In genomic region chr10:77700086-77700485, GRCh38 we compare ENCODE assay signal across 18 cellular contexts.
DNase-seq lines count a peak whose midpoint lies in the region; ATAC-seq and TF ChIP-seq lines count a peak whose summit lies in the region.
"Had no signal": no experiment of that assay in that cellular context is flagged by ENCODE, and none has a peak within 500 bp of the region (broad histone marks: within the 10 kb centered on the region; RNA-seq: fewer than 3 reads in every experiment).

No MANE protein-coding gene starts in this region.

- H3K9me3 Mint-ChIP-seq in MCF 10A (ENCODE audit: unreplicated experiment) = no peaks in the 10 kb centered on the region
- H3K9me3 Mint-ChIP-seq in activated CD4-positive, alpha-beta T cell treated with anti-CD3 and anti-CD28 coated beads, Interleukin-2, amount 10 ng/mL, durations not matched to agents 7 days and 5 days = no peaks in the 10 kb centered on the region
- H3K9me3 Mint-ChIP-seq: CD4-positive, alpha-beta T cell; HFFc6 had no signal

- no peaks in the 10 kb centered on the region for H3K36me3 ChIP-seq in mammary epithelial cell (ENCODE audit: insufficient read depth, low read length)
- no peaks in the 10 kb centered on the region for H3K36me3 ChIP-seq in PC-3 (ENCODE audit: low read depth, low read length)
- H3K36me3 ChIP-seq: HAP-1 had no signal

- TF ChIP-seq CTCF in MCF 10A (IDR thresholded peaks at IDR 0.05; ENCODE audit: unreplicated experiment) (no peak), mammary epithelial cell (conservative IDR thresholded peaks at IDR 0.05 in 1 of 2, IDR thresholded peaks at IDR 0.05 in 1 of 2; ENCODE audit: extremely low read depth in 1 of 2, insufficient read depth in 1 of 2, low read depth in 1 of 2, low read length in 2 of 2) (no peak), PC-3 (conservative IDR thresholded peaks at IDR 0.05; ENCODE audit: low read depth, low read length) (no peak), epithelial cell of esophagus (IDR thresholded peaks at IDR 0.05; ENCODE audit: insufficient read depth, low read depth, low read length, missing control alignments) (no peak)

- DNase-seq in MCF 10A (ENCODE audit: unreplicated experiment) = peak; percentile 45
- DNase-seq in mammary epithelial cell = no peak
- peak; percentile 97 for DNase-seq in PC-3
- DNase-seq in epithelial cell of esophagus (ENCODE audit: low read depth) = peak; percentile 16
- DNase-seq in HPDE6-E6E7 (ENCODE audit: extremely low spot score) = no peak
- no peak for DNase-seq in activated CD4-positive, alpha-beta T cell treated with anti-CD3 and anti-CD28 coated beads, Interleukin-2, amount 10 ng/mL, durations not matched to agents 7 days and 5 days
- DNase-seq: 8988T; ACHN; C1 segment of cervical spinal cord; CD4-positive, alpha-beta T cell; DMS79 treated with DMSO at 0.1 percent for 48 hours; EL; HFFc6; IMR-90 had no signal

- no peaks in the 10 kb centered on the region for H3F3A ChIP-seq in PC-3 (ENCODE audit: low read length, unreplicated experiment)

- dilution Hi-C loops in mammary epithelial cell (cut with HindIII; ENCODE audit: low sequenced_read_pairs) = no loop called here

- BruUV-seq in MCF 10A (replicated peaks; lab: Mats Ljungman, UMichigan) (no TSS peak), mammary epithelial cell (replicated peaks; lab: Mats Ljungman, UMichigan) (no TSS peak), PC-3 (replicated peaks; lab: Mats Ljungman, UMichigan) (no TSS peak)

- H3K4me2 ChIP-seq in mammary epithelial cell (ENCODE audit: insufficient read depth, low read depth, low read length) (no peak overlapping the region), PC-3 (ENCODE audit: low read length) (peak overlapping the region; percentile 15; the same call in 1 of the 2 replicates)

- H3K36me3 Mint-ChIP-seq in MCF 10A (ENCODE audit: insufficient read depth, unreplicated experiment) = peaks cover 9% of the 10 kb centered on the region
- no peaks in the 10 kb centered on the region for H3K36me3 Mint-ChIP-seq in activated CD4-positive, alpha-beta T cell treated with anti-CD3 and anti-CD28 coated beads, Interleukin-2, amount 10 ng/mL, durations not matched to agents 7 days and 5 days (ENCODE audit: low read depth)

- intact Hi-C loops in MCF 10A (cut with micrococcal nuclease) = no loop called here
- intact Hi-C loops in mammary epithelial cell (cut with micrococcal nuclease) = no loop called here
- intact Hi-C loops in PC-3 (cut with micrococcal nuclease) = no loop called here

- H3K4me1 ChIP-seq in mammary epithelial cell (ENCODE audit: insufficient read depth, low read length) = peaks cover 15% of the 10 kb centered on the region
- H3K4me1 ChIP-seq in PC-3 (ENCODE audit: insufficient read depth, low read length) = peaks cover 25% of the 10 kb centered on the region
- H3K4me1 ChIP-seq: HAP-1 had no signal

- H3K9me2 ChIP-seq in PC-3 (replicated peaks; ENCODE audit: low read length) = no peaks in the 10 kb centered on the region

- POLR2A ChIA-PET in MCF 10A (lab: Yijun Ruan, JAX) (interaction anchor here (0.6 to 1.4 kb wide), 6 partner anchors 11 to 307 kb away, joined by 3 to 6 read pairs (median 3); no protein-coding TSS in a partner anchor), PC-3 (lab: Charles Lee; ENCODE audit: unreplicated experiment) (no interaction called here)
- POLR2A ChIA-PET in activated CD4-positive, alpha-beta T cell treated with anti-CD3 and anti-CD28 coated beads, Interleukin-2, amount 10 ng/mL, durations not matched to agents 7 days and 5 days (lab: Charles Lee) = no interaction called here

- H3K27ac ChIP-seq in mammary epithelial cell (ENCODE audit: insufficient read depth, low read depth, low read length) = no peak overlapping the region
- no peak overlapping the region for H3K27ac ChIP-seq in PC-3 (ENCODE audit: low read length)
- H3K27ac ChIP-seq: HL-60 had no signal

- H3K79me2 ChIP-seq in mammary epithelial cell (ENCODE audit: insufficient read depth, low read length) (no peaks in the 10 kb centered on the region), PC-3 (ENCODE audit: low read length) (no peaks in the 10 kb centered on the region)

- no peak overlapping the region for H3K27ac Mint-ChIP-seq in MCF 10A (ENCODE audit: low read depth, unreplicated experiment)
- H3K27ac Mint-ChIP-seq in activated CD4-positive, alpha-beta T cell treated with anti-CD3 and anti-CD28 coated beads, Interleukin-2, amount 10 ng/mL, durations not matched to agents 7 days and 5 days = no peak overlapping the region
- H3K27ac Mint-ChIP-seq: B cell; CD4-positive, alpha-beta T cell; HFFc6 had no signal

- 88% methylated on average over 1 of the region's 1 CpG for WGBS in mammary epithelial cell (ENCODE audit: low coverage, missing lambda C conversion rate)

- no peak overlapping the region for H3K4me3 ChIP-seq in mammary epithelial cell (replicated peaks in 1 of 3; ENCODE audit: insufficient read depth in 1 of 3, low read depth in 2 of 3, low read length in 3 of 3)
- no peak overlapping the region for H3K4me3 ChIP-seq in PC-3 (ENCODE audit: low read length)
- H3K4me3 ChIP-seq in epithelial cell of esophagus (ENCODE audit: low read length) = no peak overlapping the region
- H3K4me3 ChIP-seq: HAP-1 had no signal

- no peaks in the 10 kb centered on the region for H4K20me1 ChIP-seq in mammary epithelial cell (ENCODE audit: insufficient read depth, low read length)
- H4K20me1 ChIP-seq in PC-3 (ENCODE audit: low read length) = no peaks in the 10 kb centered on the region

- peaks cover 27% of the 10 kb centered on the region for H3K4me1 Mint-ChIP-seq in MCF 10A (ENCODE audit: insufficient read depth, unreplicated experiment)
- H3K4me1 Mint-ChIP-seq in activated CD4-positive, alpha-beta T cell treated with anti-CD3 and anti-CD28 coated beads, Interleukin-2, amount 10 ng/mL, durations not matched to agents 7 days and 5 days = no peaks in the 10 kb centered on the region

- CTCF ChIA-PET in MCF 10A (lab: Yijun Ruan, JAX) (interaction anchor here (0.9 to 2.2 kb wide), 2 partner anchors 11 to 526 kb away, joined by 4 to 11 read pairs; no protein-coding TSS in a partner anchor), mammary epithelial cell (lab: Charles Lee; ENCODE audit: low non-redundant PET) (no interaction called here), PC-3 (lab: Charles Lee) (interaction anchor here (0.6 to 1.6 kb wide), 4 partner anchors 11 to 537 kb away, joined by 3 to 11 read pairs (median 6); no protein-coding TSS in a partner anchor)
- CTCF ChIA-PET in activated CD4-positive, alpha-beta T cell treated with anti-CD3 and anti-CD28 coated beads, Interleukin-2, amount 10 ng/mL, durations not matched to agents 7 days and 5 days (lab: Charles Lee) = no interaction called here

- H3K9ac ChIP-seq in mammary epithelial cell (ENCODE audit: insufficient read depth, low read length) (no peak overlapping the region), PC-3 (ENCODE audit: low read length) (no peak overlapping the region)

- no peak overlapping the region for H3K4me3 Mint-ChIP-seq in MCF 10A (ENCODE audit: unreplicated experiment)
- no peak overlapping the region for H3K4me3 Mint-ChIP-seq in activated CD4-positive, alpha-beta T cell treated with anti-CD3 and anti-CD28 coated beads, Interleukin-2, amount 10 ng/mL, durations not matched to agents 7 days and 5 days
- H3K4me3 Mint-ChIP-seq: B cell; CD4-positive, alpha-beta T cell; HFFc6 had no signal

- H3K27me3 ChIP-seq in mammary epithelial cell (ENCODE audit: insufficient read depth, low read length) (no peaks in the 10 kb centered on the region), PC-3 (ENCODE audit: low read length) (no peaks in the 10 kb centered on the region)

- H3K27me3 Mint-ChIP-seq in MCF 10A (ENCODE audit: insufficient read depth, unreplicated experiment) = no peaks in the 10 kb centered on the region
- peaks cover 23% of the 10 kb centered on the region for H3K27me3 Mint-ChIP-seq in activated CD4-positive, alpha-beta T cell treated with anti-CD3 and anti-CD28 coated beads, Interleukin-2, amount 10 ng/mL, durations not matched to agents 7 days and 5 days
- H3K27me3 Mint-ChIP-seq: B cell had no signal

- H2AFZ ChIP-seq in mammary epithelial cell (ENCODE audit: low read depth, low read length) = no peak overlapping the region
- no peak overlapping the region for H2AFZ ChIP-seq in PC-3 (ENCODE audit: low read length)

- H3K9me3 ChIP-seq in mammary epithelial cell (replicated peaks; ENCODE audit: insufficient read depth, low read length) = no peaks in the 10 kb centered on the region
- no peaks in the 10 kb centered on the region for H3K9me3 ChIP-seq in PC-3 (ENCODE audit: low read length)
- H3K9me3 ChIP-seq: HAP-1 had no signal

- ATAC-seq in PC-3 (peak; percentile 19), HG03378 (IDR thresholded peaks at IDR 0.05; ENCODE audit: unreplicated experiment) (no peak)

- in situ Hi-C loops in mammary epithelial cell (cut with MboI; ENCODE audit: low sequenced_read_pairs in 2 of 2) = no loop called here

Comparison
In these comparisons a context has a peak if more than half of its experiments do, and no peak if none do; other contexts are left out.
1. DNase-seq: peak in MCF 10A (single experiment), PC-3 (single experiment) and epithelial cell of esophagus (single experiment); none in mammary epithelial cell (single experiment), HPDE6-E6E7 (single experiment) and activated CD4-positive, alpha-beta T cell treated with anti-CD3 and anti-CD28 coated beads, Interleukin-2, amount 10 ng/mL, durations not matched to agents 7 days and 5 days (single experiment).
2. CTCF ChIA-PET loops: an anchor here in MCF 10A (0.9 to 2.2 kb wide) and PC-3 (0.6 to 1.6 kb wide); none called in mammary epithelial cell and activated CD4-positive, alpha-beta T cell treated with anti-CD3 and anti-CD28 coated beads, Interleukin-2, amount 10 ng/mL, durations not matched to agents 7 days and 5 days.